In genomic region chr14:20469890-20470858, GRCh38 we compare ENCODE assay signal across 1 cellular context.
TF ChIP-seq lines count a peak whose summit lies in the region.

No MANE protein-coding gene starts in this region.

TF ChIP-seq in HepG2, 621 proteins besides CTCF, POLR2A, EP300 and RAD21 (continued from another document):
- TF ChIP-seq LBX2 (CRISPR knock-in tag; IDR thresholded peaks at IDR 0.05; ENCODE audit: borderline replicate concordance) (no peak), ZFX (CRISPR knock-in tag; IDR thresholded peaks at IDR 0.05; ENCODE audit: low read depth) (no peak), ZNF841 (CRISPR knock-in tag; IDR thresholded peaks at IDR 0.05; ENCODE audit: borderline replicate concordance) (no peak), MEIS1 (CRISPR knock-in tag; IDR thresholded peaks at IDR 0.05; ENCODE audit: borderline replicate concordance) (no peak), ZNF317 (CRISPR knock-in tag; IDR thresholded peaks at IDR 0.05) (no peak), POLR2AphosphoS2 (IDR thresholded peaks at IDR 0.05; ENCODE audit: low read depth, low read length) (no peak), ZNF598 (CRISPR knock-in tag; IDR thresholded peaks at IDR 0.05; ENCODE audit: borderline replicate concordance) (no peak), ZNF713 (CRISPR knock-in tag; IDR thresholded peaks at IDR 0.05) (no peak), NFE2L2 (IDR thresholded peaks at IDR 0.05; ENCODE audit: low read length) (no peak), ZBTB1 (CRISPR knock-in tag; IDR thresholded peaks at IDR 0.05; ENCODE audit: borderline replicate concordance) (no peak), TCF12 (IDR thresholded peaks at IDR 0.05) (no peak), TCF12 (CRISPR knock-in tag; IDR thresholded peaks at IDR 0.05) (no peak), ZSCAN31 (CRISPR knock-in tag; IDR thresholded peaks at IDR 0.05; ENCODE audit: low read depth) (0 out of 2 replicates have a peak, but pooled peaks have one; percentile 47), SRF (IDR thresholded peaks at IDR 0.05; ENCODE audit: low read depth, low read length) (no peak), SMARCC2 (IDR thresholded peaks at IDR 0.05) (no peak), SOX13 (IDR thresholded peaks at IDR 0.05) (no peak), SOX13 (CRISPR knock-in tag; conservative IDR thresholded peaks at IDR 0.05 in 1 of 2, IDR thresholded peaks at IDR 0.05 in 1 of 2) (0 out of 4 replicates have a peak, but pooled peaks of 1 of the 2 experiments have one; percentile 27), GTF2F1 (IDR thresholded peaks at IDR 0.05; ENCODE audit: low read length) (no peak), FOXJ3 (CRISPR knock-in tag; IDR thresholded peaks at IDR 0.05; ENCODE audit: borderline replicate concordance) (no peak), ARNT2 (CRISPR knock-in tag; IDR thresholded peaks at IDR 0.05; ENCODE audit: low read depth) (no peak), HCFC1 (IDR thresholded peaks at IDR 0.05; ENCODE audit: low read depth, low read length) (no peak), CC2D1A (CRISPR knock-in tag; IDR thresholded peaks at IDR 0.05) (no peak), FLYWCH1 (CRISPR knock-in tag; IDR thresholded peaks at IDR 0.05) (no peak), NFKB2 (CRISPR knock-in tag; IDR thresholded peaks at IDR 0.05; ENCODE audit: borderline replicate concordance) (no peak), RNF219 (CRISPR knock-in tag; IDR thresholded peaks at IDR 0.05) (no peak), ZNF740 (CRISPR knock-in tag; IDR thresholded peaks at IDR 0.05) (no peak), MEF2D (CRISPR knock-in tag; IDR thresholded peaks at IDR 0.05) (peak; percentile 22; the same call in 1 of the 2 replicates), ZNF337 (CRISPR knock-in tag; IDR thresholded peaks at IDR 0.05; ENCODE audit: borderline replicate concordance, low read depth) (no peak), ZNF24 (IDR thresholded peaks at IDR 0.05) (no peak), RBAK (CRISPR knock-in tag; IDR thresholded peaks at IDR 0.05) (no peak), ZNF367 (CRISPR knock-in tag; IDR thresholded peaks at IDR 0.05; ENCODE audit: borderline replicate concordance) (no peak), ZNF749 (CRISPR knock-in tag; IDR thresholded peaks at IDR 0.05; ENCODE audit: borderline replicate concordance) (no peak), ZSCAN30 (CRISPR knock-in tag; IDR thresholded peaks at IDR 0.05) (no peak), SATB2 (CRISPR knock-in tag; IDR thresholded peaks at IDR 0.05) (no peak), ZNF224 (CRISPR knock-in tag; IDR thresholded peaks at IDR 0.05) (no peak), ZKSCAN5 (CRISPR knock-in tag; IDR thresholded peaks at IDR 0.05) (peak; percentile 79; the same call in 1 of the 2 replicates), BORCS8-MEF2B (CRISPR knock-in tag; IDR thresholded peaks at IDR 0.05) (no peak), ESRRA (CRISPR knock-in tag; IDR thresholded peaks at IDR 0.05; ENCODE audit: low read depth) (no peak; the same call in 1 of the 2 replicates), ZNF3 (CRISPR knock-in tag; IDR thresholded peaks at IDR 0.05) (no peak), ZNF253 (CRISPR knock-in tag; IDR thresholded peaks at IDR 0.05; ENCODE audit: borderline replicate concordance) (no peak), CHD2 (IDR thresholded peaks at IDR 0.05; ENCODE audit: low read depth, low read length) (no peak), HNRNPH1 (optimal IDR thresholded peaks at IDR 0.05; ENCODE audit: low read depth, low read length) (no peak), ZFYVE20 (CRISPR knock-in tag; IDR thresholded peaks at IDR 0.05; ENCODE audit: borderline replicate concordance, low read depth) (no peak), MTF1 (CRISPR knock-in tag; IDR thresholded peaks at IDR 0.05) (no peak), NCOR1 (IDR thresholded peaks at IDR 0.05; ENCODE audit: borderline replicate concordance, low read length) (no peak), BRD4 (CRISPR knock-in tag; IDR thresholded peaks at IDR 0.05) (no peak), PHF5A (CRISPR knock-in tag; IDR thresholded peaks at IDR 0.05; ENCODE audit: low read depth, unreplicated experiment) (no peak), SP140L (CRISPR knock-in tag; IDR thresholded peaks at IDR 0.05; ENCODE audit: borderline replicate concordance) (no peak), ZNF792 (CRISPR knock-in tag; IDR thresholded peaks at IDR 0.05) (no peak), FOXA3 (CRISPR knock-in tag; IDR thresholded peaks at IDR 0.05) (no peak), TBX2 (CRISPR knock-in tag; IDR thresholded peaks at IDR 0.05; ENCODE audit: borderline replicate concordance) (peak; percentile 15; the same call in 1 of the 2 replicates), HHEX (CRISPR knock-in tag; IDR thresholded peaks at IDR 0.05) (no peak), ONECUT2 (CRISPR knock-in tag; IDR thresholded peaks at IDR 0.05) (no peak), DMAP1 (CRISPR knock-in tag; IDR thresholded peaks at IDR 0.05) (no peak; the same call in 1 of the 2 replicates), ZNF12 (CRISPR knock-in tag; IDR thresholded peaks at IDR 0.05) (0 out of 2 replicates have a peak, but pooled peaks have one; percentile 24), HNRNPLL (IDR thresholded peaks at IDR 0.05; ENCODE audit: low read depth, low read length, poor library complexity, severe bottlenecking) (no peak), ARID2 (CRISPR knock-in tag; IDR thresholded peaks at IDR 0.05; ENCODE audit: borderline replicate concordance) (no peak), ZNF615 (CRISPR knock-in tag; IDR thresholded peaks at IDR 0.05; ENCODE audit: borderline replicate concordance) (no peak), NFE2 (CRISPR knock-in tag; IDR thresholded peaks at IDR 0.05) (no peak), ZNF326 (CRISPR knock-in tag; IDR thresholded peaks at IDR 0.05; ENCODE audit: borderline replicate concordance) (no peak)
- TF ChIP-seq, protein P1, sequence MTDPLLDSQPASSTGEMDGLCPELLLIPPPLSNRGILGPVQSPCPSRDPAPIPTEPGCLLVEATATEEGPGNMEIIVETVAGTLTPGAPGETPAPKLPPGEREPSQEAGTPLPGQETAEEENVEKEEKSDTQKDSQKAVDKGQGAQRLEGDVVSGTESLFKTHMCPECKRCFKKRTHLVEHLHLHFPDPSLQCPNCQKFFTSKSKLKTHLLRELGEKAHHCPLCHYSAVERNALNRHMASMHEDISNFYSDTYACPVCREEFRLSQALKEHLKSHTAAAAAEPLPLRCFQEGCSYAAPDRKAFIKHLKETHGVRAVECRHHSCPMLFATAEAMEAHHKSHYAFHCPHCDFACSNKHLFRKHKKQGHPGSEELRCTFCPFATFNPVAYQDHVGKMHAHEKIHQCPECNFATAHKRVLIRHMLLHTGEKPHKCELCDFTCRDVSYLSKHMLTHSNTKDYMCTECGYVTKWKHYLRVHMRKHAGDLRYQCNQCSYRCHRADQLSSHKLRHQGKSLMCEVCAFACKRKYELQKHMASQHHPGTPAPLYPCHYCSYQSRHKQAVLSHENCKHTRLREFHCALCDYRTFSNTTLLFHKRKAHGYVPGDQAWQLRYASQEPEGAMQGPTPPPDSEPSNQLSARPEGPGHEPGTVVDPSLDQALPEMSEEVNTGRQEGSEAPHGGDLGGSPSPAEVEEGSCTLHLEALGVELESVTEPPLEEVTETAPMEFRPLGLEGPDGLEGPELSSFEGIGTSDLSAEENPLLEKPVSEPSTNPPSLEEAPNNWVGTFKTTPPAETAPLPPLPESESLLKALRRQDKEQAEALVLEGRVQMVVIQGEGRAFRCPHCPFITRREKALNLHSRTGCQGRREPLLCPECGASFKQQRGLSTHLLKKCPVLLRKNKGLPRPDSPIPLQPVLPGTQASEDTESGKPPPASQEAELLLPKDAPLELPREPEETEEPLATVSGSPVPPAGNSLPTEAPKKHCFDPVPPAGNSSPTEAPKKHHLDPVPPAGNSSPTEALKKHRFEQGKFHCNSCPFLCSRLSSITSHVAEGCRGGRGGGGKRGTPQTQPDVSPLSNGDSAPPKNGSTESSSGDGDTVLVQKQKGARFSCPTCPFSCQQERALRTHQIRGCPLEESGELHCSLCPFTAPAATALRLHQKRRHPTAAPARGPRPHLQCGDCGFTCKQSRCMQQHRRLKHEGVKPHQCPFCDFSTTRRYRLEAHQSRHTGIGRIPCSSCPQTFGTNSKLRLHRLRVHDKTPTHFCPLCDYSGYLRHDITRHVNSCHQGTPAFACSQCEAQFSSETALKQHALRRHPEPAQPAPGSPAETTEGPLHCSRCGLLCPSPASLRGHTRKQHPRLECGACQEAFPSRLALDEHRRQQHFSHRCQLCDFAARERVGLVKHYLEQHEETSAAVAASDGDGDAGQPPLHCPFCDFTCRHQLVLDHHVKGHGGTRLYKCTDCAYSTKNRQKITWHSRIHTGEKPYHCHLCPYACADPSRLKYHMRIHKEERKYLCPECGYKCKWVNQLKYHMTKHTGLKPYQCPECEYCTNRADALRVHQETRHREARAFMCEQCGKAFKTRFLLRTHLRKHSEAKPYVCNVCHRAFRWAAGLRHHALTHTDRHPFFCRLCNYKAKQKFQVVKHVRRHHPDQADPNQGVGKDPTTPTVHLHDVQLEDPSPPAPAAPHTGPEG (CRISPR knock-in tag; IDR thresholded peaks at IDR 0.05), result no peak
- TF ChIP-seq, protein P2, sequence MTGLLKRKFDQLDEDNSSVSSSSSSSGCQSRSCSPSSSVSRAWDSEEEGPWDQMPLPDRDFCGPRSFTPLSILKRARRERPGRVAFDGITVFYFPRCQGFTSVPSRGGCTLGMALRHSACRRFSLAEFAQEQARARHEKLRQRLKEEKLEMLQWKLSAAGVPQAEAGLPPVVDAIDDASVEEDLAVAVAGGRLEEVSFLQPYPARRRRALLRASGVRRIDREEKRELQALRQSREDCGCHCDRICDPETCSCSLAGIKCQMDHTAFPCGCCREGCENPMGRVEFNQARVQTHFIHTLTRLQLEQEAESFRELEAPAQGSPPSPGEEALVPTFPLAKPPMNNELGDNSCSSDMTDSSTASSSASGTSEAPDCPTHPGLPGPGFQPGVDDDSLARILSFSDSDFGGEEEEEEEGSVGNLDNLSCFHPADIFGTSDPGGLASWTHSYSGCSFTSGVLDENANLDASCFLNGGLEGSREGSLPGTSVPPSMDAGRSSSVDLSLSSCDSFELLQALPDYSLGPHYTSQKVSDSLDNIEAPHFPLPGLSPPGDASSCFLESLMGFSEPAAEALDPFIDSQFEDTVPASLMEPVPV (CRISPR knock-in tag; IDR thresholded peaks at IDR 0.05), result no peak
- TF ChIP-seq, protein P3, sequence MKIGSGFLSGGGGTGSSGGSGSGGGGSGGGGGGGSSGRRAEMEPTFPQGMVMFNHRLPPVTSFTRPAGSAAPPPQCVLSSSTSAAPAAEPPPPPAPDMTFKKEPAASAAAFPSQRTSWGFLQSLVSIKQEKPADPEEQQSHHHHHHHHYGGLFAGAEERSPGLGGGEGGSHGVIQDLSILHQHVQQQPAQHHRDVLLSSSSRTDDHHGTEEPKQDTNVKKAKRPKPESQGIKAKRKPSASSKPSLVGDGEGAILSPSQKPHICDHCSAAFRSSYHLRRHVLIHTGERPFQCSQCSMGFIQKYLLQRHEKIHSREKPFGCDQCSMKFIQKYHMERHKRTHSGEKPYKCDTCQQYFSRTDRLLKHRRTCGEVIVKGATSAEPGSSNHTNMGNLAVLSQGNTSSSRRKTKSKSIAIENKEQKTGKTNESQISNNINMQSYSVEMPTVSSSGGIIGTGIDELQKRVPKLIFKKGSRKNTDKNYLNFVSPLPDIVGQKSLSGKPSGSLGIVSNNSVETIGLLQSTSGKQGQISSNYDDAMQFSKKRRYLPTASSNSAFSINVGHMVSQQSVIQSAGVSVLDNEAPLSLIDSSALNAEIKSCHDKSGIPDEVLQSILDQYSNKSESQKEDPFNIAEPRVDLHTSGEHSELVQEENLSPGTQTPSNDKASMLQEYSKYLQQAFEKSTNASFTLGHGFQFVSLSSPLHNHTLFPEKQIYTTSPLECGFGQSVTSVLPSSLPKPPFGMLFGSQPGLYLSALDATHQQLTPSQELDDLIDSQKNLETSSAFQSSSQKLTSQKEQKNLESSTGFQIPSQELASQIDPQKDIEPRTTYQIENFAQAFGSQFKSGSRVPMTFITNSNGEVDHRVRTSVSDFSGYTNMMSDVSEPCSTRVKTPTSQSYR (CRISPR knock-in tag; IDR thresholded peaks at IDR 0.05; ENCODE audit: borderline replicate concordance), result peak; percentile 23; the same call in 1 of the 2 replicates
- TF ChIP-seq, protein P4, sequence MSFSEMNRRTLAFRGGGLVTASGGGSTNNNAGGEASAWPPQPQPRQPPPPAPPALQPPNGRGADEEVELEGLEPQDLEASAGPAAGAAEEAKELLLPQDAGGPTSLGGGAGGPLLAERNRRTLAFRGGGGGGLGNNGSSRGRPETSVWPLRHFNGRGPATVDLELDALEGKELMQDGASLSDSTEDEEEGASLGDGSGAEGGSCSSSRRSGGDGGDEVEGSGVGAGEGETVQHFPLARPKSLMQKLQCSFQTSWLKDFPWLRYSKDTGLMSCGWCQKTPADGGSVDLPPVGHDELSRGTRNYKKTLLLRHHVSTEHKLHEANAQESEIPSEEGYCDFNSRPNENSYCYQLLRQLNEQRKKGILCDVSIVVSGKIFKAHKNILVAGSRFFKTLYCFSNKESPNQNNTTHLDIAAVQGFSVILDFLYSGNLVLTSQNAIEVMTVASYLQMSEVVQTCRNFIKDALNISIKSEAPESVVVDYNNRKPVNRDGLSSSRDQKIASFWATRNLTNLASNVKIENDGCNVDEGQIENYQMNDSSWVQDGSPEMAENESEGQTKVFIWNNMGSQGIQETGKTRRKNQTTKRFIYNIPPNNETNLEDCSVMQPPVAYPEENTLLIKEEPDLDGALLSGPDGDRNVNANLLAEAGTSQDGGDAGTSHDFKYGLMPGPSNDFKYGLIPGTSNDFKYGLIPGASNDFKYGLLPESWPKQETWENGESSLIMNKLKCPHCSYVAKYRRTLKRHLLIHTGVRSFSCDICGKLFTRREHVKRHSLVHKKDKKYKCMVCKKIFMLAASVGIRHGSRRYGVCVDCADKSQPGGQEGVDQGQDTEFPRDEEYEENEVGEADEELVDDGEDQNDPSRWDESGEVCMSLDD (CRISPR knock-in tag; IDR thresholded peaks at IDR 0.05; ENCODE audit: borderline replicate concordance), result no peak
